In genomic region chr19:44905437-44906160, GRCh38 we compare ENCODE assay signal across 2 cellular contexts.
TF ChIP-seq lines count a peak whose summit lies in the region.

Gene APOE, plus strand, starts transcription at chr19:44905796. Its CDS starts 829 bp downstream, at chr19:44906625.

TF ChIP-seq in Ishikawa, 13 proteins besides CTCF, POLR2A, EP300 and RAD21 (continued from another document):
- TF ChIP-seq REST (IDR thresholded peaks at IDR 0.05; ENCODE audit: low read depth), result no peak
- no peak for TF ChIP-seq CEBPB (IDR thresholded peaks at IDR 0.05)
- no peak for TF ChIP-seq TEAD4 (IDR thresholded peaks at IDR 0.05)
- peak; percentile 83 for TF ChIP-seq ZBTB7A (IDR thresholded peaks at IDR 0.05; ENCODE audit: low read depth)
- TF ChIP-seq EGR1 (IDR thresholded peaks at IDR 0.05), result no peak
TF ChIP-seq in Ishikawa: peak in this region for 2.

TF ChIP-seq in K562, 482 proteins besides CTCF, POLR2A, EP300 and RAD21 (continued from another document and continues in another):
- TF ChIP-seq ZBTB40 (IDR thresholded peaks at IDR 0.05), result 0 out of 2 replicates have a peak, but pooled peaks have one; percentile 18
- TF ChIP-seq ZBTB40 (CRISPR knock-in tag; IDR thresholded peaks at IDR 0.05), result no peak
- peak; percentile 55 for TF ChIP-seq RBFOX2 (IDR thresholded peaks at IDR 0.05; ENCODE audit: low read depth, low read length)
- no peak for TF ChIP-seq BMI1 (IDR thresholded peaks at IDR 0.05; ENCODE audit: low read length)
- TF ChIP-seq RBM22 (IDR thresholded peaks at IDR 0.05; ENCODE audit: low read depth, low read length, poor library complexity, severe bottlenecking), result peak; percentile 37
- TF ChIP-seq TOE1 (IDR thresholded peaks at IDR 0.05; ENCODE audit: borderline replicate concordance), result 0 out of 2 replicates have a peak, but pooled peaks have one; percentile 37
- TF ChIP-seq TOE1 (CRISPR knock-in tag; IDR thresholded peaks at IDR 0.05; ENCODE audit: borderline replicate concordance, low read depth), result no peak
- peak; percentile 45 for TF ChIP-seq TFE3 (CRISPR knock-in tag; IDR thresholded peaks at IDR 0.05)
- no peak for TF ChIP-seq PRDM10 (IDR thresholded peaks at IDR 0.05; ENCODE audit: partially characterized antibody)
- no peak for TF ChIP-seq ZNF253 (CRISPR knock-in tag; conservative IDR thresholded peaks at IDR 0.05)
- TF ChIP-seq ZNF79 (CRISPR knock-in tag; IDR thresholded peaks at IDR 0.05; ENCODE audit: low read depth), result no peak
- TF ChIP-seq CEBPZ (IDR thresholded peaks at IDR 0.05; ENCODE audit: borderline replicate concordance, low read depth, low read length), result no peak
- no peak for TF ChIP-seq E2F8 (IDR thresholded peaks at IDR 0.05; ENCODE audit: low read depth, partially characterized antibody)
- TF ChIP-seq RAD51 (IDR thresholded peaks at IDR 0.05; ENCODE audit: borderline replicate concordance, low read depth), result 0 out of 2 replicates have a peak, but pooled peaks have one; percentile 7
- no peak for TF ChIP-seq ZNF12 (CRISPR knock-in tag; IDR thresholded peaks at IDR 0.05)
- TF ChIP-seq PRPF4 (IDR thresholded peaks at IDR 0.05; ENCODE audit: insufficient read depth, low read depth, low read length, poor library complexity, severe bottlenecking), result no peak
- no peak for TF ChIP-seq DDX20 (tag; IDR thresholded peaks at IDR 0.05; ENCODE audit: low read depth)
- peak; percentile 61; the same call in 1 of the 2 replicates for TF ChIP-seq MITF (IDR thresholded peaks at IDR 0.05)
- TF ChIP-seq ZNF408 (CRISPR knock-in tag; IDR thresholded peaks at IDR 0.05; ENCODE audit: low read depth), result no peak
- 0 out of 2 replicates have a peak, but pooled peaks have one; percentile 37 for TF ChIP-seq RB1 (IDR thresholded peaks at IDR 0.05; ENCODE audit: low read depth)
- no peak for TF ChIP-seq ZNF311 (CRISPR knock-in tag; IDR thresholded peaks at IDR 0.05)
- TF ChIP-seq MYBL2 (IDR thresholded peaks at IDR 0.05; ENCODE audit: low read depth), result no peak
- TF ChIP-seq MYBL2 (CRISPR knock-in tag; IDR thresholded peaks at IDR 0.05; ENCODE audit: borderline replicate concordance), result no peak
